Comparison of ENCODE assay signal across 1 cellular context in the genomic region with DNA sequence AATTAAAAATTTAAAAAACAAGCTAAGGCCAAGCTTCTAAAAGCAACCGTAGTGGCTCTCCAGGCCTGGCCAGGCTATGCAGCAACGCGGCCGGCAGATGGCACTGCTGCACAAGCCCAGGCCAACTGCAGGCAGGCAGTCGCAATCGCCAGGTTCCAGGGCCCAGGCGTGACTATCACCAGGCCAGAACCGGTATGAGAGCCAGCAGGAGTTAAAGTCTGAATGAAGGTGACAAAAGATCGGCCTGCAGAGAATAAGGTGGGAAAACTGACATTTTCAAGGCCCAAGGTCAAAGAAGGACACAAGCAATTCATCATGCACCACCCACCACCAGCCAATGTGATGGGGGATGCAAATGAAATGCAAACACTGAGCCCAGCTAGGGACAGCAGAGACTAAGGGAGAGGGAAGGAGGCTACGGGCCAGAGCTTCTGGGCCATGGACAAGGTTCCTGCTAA.
TF ChIP-seq lines count a peak whose summit lies in the region.

No MANE protein-coding gene starts in this region.

TF ChIP-seq in HepG2, 621 proteins besides CTCF, POLR2A, EP300 and RAD21 (continued from another document and continues in another):
- TF ChIP-seq, protein P1, sequence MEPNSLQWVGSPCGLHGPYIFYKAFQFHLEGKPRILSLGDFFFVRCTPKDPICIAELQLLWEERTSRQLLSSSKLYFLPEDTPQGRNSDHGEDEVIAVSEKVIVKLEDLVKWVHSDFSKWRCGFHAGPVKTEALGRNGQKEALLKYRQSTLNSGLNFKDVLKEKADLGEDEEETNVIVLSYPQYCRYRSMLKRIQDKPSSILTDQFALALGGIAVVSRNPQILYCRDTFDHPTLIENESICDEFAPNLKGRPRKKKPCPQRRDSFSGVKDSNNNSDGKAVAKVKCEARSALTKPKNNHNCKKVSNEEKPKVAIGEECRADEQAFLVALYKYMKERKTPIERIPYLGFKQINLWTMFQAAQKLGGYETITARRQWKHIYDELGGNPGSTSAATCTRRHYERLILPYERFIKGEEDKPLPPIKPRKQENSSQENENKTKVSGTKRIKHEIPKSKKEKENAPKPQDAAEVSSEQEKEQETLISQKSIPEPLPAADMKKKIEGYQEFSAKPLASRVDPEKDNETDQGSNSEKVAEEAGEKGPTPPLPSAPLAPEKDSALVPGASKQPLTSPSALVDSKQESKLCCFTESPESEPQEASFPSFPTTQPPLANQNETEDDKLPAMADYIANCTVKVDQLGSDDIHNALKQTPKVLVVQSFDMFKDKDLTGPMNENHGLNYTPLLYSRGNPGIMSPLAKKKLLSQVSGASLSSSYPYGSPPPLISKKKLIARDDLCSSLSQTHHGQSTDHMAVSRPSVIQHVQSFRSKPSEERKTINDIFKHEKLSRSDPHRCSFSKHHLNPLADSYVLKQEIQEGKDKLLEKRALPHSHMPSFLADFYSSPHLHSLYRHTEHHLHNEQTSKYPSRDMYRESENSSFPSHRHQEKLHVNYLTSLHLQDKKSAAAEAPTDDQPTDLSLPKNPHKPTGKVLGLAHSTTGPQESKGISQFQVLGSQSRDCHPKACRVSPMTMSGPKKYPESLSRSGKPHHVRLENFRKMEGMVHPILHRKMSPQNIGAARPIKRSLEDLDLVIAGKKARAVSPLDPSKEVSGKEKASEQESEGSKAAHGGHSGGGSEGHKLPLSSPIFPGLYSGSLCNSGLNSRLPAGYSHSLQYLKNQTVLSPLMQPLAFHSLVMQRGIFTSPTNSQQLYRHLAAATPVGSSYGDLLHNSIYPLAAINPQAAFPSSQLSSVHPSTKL (CRISPR knock-in tag; IDR thresholded peaks at IDR 0.05), result no peak
- peak; percentile 40; the same call in 1 of the 2 replicates for TF ChIP-seq SALL1 (CRISPR knock-in tag; IDR thresholded peaks at IDR 0.05)
- TF ChIP-seq CEBPG (CRISPR knock-in tag; IDR thresholded peaks at IDR 0.05), result peak; percentile 55
- TF ChIP-seq KAT7 (CRISPR knock-in tag; IDR thresholded peaks at IDR 0.05; ENCODE audit: borderline replicate concordance), result no peak
- peak; percentile 92 for TF ChIP-seq STAG1 (CRISPR knock-in tag; IDR thresholded peaks at IDR 0.05)
- no peak for TF ChIP-seq ZSCAN12 (CRISPR knock-in tag; IDR thresholded peaks at IDR 0.05)
- 0 out of 2 replicates have a peak, but pooled peaks have one; percentile 50 for TF ChIP-seq TGIF2 (CRISPR knock-in tag; IDR thresholded peaks at IDR 0.05)
- no peak for TF ChIP-seq ZNF790 (CRISPR knock-in tag; IDR thresholded peaks at IDR 0.05; ENCODE audit: borderline replicate concordance)
- TF ChIP-seq, protein P2, sequence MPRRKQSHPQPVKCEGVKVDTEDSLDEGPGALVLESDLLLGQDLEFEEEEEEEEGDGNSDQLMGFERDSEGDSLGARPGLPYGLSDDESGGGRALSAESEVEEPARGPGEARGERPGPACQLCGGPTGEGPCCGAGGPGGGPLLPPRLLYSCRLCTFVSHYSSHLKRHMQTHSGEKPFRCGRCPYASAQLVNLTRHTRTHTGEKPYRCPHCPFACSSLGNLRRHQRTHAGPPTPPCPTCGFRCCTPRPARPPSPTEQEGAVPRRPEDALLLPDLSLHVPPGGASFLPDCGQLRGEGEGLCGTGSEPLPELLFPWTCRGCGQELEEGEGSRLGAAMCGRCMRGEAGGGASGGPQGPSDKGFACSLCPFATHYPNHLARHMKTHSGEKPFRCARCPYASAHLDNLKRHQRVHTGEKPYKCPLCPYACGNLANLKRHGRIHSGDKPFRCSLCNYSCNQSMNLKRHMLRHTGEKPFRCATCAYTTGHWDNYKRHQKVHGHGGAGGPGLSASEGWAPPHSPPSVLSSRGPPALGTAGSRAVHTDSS (CRISPR knock-in tag; conservative IDR thresholded peaks at IDR 0.05), result no peak
- TF ChIP-seq ZNF143 (CRISPR knock-in tag; IDR thresholded peaks at IDR 0.05), result no peak
- TF ChIP-seq ZNF891 (CRISPR knock-in tag; IDR thresholded peaks at IDR 0.05), result no peak
- TF ChIP-seq TMF1 (CRISPR knock-in tag; IDR thresholded peaks at IDR 0.05; ENCODE audit: low read depth), result no peak
- TF ChIP-seq, protein P3, sequence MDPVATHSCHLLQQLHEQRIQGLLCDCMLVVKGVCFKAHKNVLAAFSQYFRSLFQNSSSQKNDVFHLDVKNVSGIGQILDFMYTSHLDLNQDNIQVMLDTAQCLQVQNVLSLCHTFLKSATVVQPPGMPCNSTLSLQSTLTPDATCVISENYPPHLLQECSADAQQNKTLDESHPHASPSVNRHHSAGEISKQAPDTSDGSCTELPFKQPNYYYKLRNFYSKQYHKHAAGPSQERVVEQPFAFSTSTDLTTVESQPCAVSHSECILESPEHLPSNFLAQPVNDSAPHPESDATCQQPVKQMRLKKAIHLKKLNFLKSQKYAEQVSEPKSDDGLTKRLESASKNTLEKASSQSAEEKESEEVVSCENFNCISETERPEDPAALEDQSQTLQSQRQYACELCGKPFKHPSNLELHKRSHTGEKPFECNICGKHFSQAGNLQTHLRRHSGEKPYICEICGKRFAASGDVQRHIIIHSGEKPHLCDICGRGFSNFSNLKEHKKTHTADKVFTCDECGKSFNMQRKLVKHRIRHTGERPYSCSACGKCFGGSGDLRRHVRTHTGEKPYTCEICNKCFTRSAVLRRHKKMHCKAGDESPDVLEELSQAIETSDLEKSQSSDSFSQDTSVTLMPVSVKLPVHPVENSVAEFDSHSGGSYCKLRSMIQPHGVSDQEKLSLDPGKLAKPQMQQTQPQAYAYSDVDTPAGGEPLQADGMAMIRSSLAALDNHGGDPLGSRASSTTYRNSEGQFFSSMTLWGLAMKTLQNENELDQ (CRISPR knock-in tag; IDR thresholded peaks at IDR 0.05; ENCODE audit: borderline replicate concordance), result no peak
- no peak for TF ChIP-seq ZNF782 (CRISPR knock-in tag; IDR thresholded peaks at IDR 0.05; ENCODE audit: borderline replicate concordance)
- no peak for TF ChIP-seq IKZF1 (IDR thresholded peaks at IDR 0.05)
- TF ChIP-seq GABPB1 (CRISPR knock-in tag; IDR thresholded peaks at IDR 0.05), result peak; percentile 16; the same call in 1 of the 2 replicates
- no peak for TF ChIP-seq HMG20B (CRISPR knock-in tag; conservative IDR thresholded peaks at IDR 0.05)
- no peak for TF ChIP-seq ZNF292 (CRISPR knock-in tag; IDR thresholded peaks at IDR 0.05; ENCODE audit: borderline replicate concordance, low read depth)
- TF ChIP-seq ARNTL (CRISPR knock-in tag; IDR thresholded peaks at IDR 0.05), result no peak
- TF ChIP-seq PCBP1 (IDR thresholded peaks at IDR 0.05; ENCODE audit: borderline replicate concordance, low read depth, low read length), result no peak
- no peak for TF ChIP-seq XBP1 (CRISPR knock-in tag; IDR thresholded peaks at IDR 0.05)
- no peak for TF ChIP-seq ZNF800 (CRISPR knock-in tag; IDR thresholded peaks at IDR 0.05)
- TF ChIP-seq ZNF430 (CRISPR knock-in tag; IDR thresholded peaks at IDR 0.05), result no peak
- TF ChIP-seq, protein P4, sequence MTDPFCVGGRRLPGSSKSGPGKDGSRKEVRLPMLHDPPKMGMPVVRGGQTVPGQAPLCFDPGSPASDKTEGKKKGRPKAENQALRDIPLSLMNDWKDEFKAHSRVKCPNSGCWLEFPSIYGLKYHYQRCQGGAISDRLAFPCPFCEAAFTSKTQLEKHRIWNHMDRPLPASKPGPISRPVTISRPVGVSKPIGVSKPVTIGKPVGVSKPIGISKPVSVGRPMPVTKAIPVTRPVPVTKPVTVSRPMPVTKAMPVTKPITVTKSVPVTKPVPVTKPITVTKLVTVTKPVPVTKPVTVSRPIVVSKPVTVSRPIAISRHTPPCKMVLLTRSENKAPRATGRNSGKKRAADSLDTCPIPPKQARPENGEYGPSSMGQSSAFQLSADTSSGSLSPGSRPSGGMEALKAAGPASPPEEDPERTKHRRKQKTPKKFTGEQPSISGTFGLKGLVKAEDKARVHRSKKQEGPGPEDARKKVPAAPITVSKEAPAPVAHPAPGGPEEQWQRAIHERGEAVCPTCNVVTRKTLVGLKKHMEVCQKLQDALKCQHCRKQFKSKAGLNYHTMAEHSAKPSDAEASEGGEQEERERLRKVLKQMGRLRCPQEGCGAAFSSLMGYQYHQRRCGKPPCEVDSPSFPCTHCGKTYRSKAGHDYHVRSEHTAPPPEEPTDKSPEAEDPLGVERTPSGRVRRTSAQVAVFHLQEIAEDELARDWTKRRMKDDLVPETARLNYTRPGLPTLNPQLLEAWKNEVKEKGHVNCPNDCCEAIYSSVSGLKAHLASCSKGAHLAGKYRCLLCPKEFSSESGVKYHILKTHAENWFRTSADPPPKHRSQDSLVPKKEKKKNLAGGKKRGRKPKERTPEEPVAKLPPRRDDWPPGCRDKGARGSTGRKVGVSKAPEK (CRISPR knock-in tag; IDR thresholded peaks at IDR 0.05; ENCODE audit: borderline replicate concordance), result peak; percentile 79; the same call in 1 of the 2 replicates
- TF ChIP-seq KDM5A (IDR thresholded peaks at IDR 0.05; ENCODE audit: borderline replicate concordance, low read length), result no peak
- TF ChIP-seq SP140L (CRISPR knock-in tag; IDR thresholded peaks at IDR 0.05; ENCODE audit: borderline replicate concordance), result no peak
- TF ChIP-seq HNF1B (CRISPR knock-in tag; IDR thresholded peaks at IDR 0.05), result no peak
- TF ChIP-seq, protein P5, sequence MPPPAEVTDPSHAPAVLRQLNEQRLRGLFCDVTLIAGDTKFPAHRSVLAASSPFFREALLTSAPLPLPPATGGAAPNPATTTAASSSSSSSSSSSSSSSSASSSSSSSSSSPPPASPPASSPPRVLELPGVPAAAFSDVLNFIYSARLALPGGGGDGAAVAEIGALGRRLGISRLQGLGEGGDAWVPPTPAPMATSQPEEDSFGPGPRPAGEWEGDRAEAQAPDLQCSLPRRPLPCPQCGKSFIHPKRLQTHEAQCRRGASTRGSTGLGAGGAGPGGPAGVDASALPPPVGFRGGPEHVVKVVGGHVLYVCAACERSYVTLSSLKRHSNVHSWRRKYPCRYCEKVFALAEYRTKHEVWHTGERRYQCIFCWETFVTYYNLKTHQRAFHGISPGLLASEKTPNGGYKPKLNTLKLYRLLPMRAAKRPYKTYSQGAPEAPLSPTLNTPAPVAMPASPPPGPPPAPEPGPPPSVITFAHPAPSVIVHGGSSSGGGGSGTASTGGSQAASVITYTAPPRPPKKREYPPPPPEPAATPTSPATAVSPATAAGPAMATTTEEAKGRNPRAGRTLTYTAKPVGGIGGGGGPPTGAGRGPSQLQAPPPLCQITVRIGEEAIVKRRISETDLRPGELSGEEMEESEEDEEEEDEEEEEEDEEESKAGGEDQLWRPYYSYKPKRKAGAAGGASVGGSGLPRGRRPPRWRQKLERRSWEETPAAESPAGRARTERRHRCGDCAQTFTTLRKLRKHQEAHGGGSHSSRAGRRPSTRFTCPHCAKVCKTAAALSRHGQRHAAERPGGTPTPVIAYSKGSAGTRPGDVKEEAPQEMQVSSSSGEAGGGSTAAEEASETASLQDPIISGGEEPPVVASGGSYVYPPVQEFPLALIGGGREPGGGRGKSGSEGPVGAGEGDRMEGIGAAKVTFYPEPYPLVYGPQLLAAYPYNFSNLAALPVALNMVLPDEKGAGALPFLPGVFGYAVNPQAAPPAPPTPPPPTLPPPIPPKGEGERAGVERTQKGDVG (CRISPR knock-in tag; IDR thresholded peaks at IDR 0.05; ENCODE audit: borderline replicate concordance), result no peak
- TF ChIP-seq RBAK (CRISPR knock-in tag; IDR thresholded peaks at IDR 0.05), result no peak
- TF ChIP-seq ZNF382 (CRISPR knock-in tag; IDR thresholded peaks at IDR 0.05; ENCODE audit: borderline replicate concordance), result no peak
- TF ChIP-seq ZMYM2 (CRISPR knock-in tag; IDR thresholded peaks at IDR 0.05), result no peak
- 0 out of 2 replicates have a peak, but pooled peaks have one; percentile 53 for TF ChIP-seq ZNF335 (CRISPR knock-in tag; IDR thresholded peaks at IDR 0.05)
- no peak for TF ChIP-seq NKX3-1 (CRISPR knock-in tag; IDR thresholded peaks at IDR 0.05)
- TF ChIP-seq TEAD3 (CRISPR knock-in tag; optimal IDR thresholded peaks at IDR 0.05; ENCODE audit: borderline replicate concordance), result peak; percentile 36
- no peak for TF ChIP-seq ZKSCAN5 (CRISPR knock-in tag; IDR thresholded peaks at IDR 0.05)
- 0 out of 2 replicates have a peak, but pooled peaks have one; percentile 18 for TF ChIP-seq GATAD2A (CRISPR knock-in tag; IDR thresholded peaks at IDR 0.05)
- no peak for TF ChIP-seq RFX1 (IDR thresholded peaks at IDR 0.05)
- TF ChIP-seq SOX6 (IDR thresholded peaks at IDR 0.05), result no peak
- no peak for TF ChIP-seq SOX6 (CRISPR knock-in tag; IDR thresholded peaks at IDR 0.05)
- no peak for TF ChIP-seq SNRNP70 (IDR thresholded peaks at IDR 0.05; ENCODE audit: low read depth, low read length)
- 0 out of 2 replicates have a peak, but pooled peaks have one; percentile 17 for TF ChIP-seq FOSL2 (CRISPR knock-in tag; IDR thresholded peaks at IDR 0.05)
- no peak for TF ChIP-seq DMAP1 (CRISPR knock-in tag; IDR thresholded peaks at IDR 0.05)
- no peak for TF ChIP-seq ZNF12 (CRISPR knock-in tag; IDR thresholded peaks at IDR 0.05)
- TF ChIP-seq, protein P6, sequence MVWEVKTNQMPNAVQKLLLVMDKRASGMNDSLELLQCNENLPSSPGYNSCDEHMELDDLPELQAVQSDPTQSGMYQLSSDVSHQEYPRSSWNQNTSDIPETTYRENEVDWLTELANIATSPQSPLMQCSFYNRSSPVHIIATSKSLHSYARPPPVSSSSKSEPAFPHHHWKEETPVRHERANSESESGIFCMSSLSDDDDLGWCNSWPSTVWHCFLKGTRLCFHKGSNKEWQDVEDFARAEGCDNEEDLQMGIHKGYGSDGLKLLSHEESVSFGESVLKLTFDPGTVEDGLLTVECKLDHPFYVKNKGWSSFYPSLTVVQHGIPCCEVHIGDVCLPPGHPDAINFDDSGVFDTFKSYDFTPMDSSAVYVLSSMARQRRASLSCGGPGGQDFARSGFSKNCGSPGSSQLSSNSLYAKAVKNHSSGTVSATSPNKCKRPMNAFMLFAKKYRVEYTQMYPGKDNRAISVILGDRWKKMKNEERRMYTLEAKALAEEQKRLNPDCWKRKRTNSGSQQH (CRISPR knock-in tag; IDR thresholded peaks at IDR 0.05; ENCODE audit: low read depth), result 0 out of 2 replicates have a peak, but pooled peaks have one; percentile 21
- no peak for TF ChIP-seq RXRA (CRISPR knock-in tag; IDR thresholded peaks at IDR 0.05)
- TF ChIP-seq BHLHE40 (IDR thresholded peaks at IDR 0.05; ENCODE audit: low read length), result peak; percentile 46
